In the genomic region with DNA sequence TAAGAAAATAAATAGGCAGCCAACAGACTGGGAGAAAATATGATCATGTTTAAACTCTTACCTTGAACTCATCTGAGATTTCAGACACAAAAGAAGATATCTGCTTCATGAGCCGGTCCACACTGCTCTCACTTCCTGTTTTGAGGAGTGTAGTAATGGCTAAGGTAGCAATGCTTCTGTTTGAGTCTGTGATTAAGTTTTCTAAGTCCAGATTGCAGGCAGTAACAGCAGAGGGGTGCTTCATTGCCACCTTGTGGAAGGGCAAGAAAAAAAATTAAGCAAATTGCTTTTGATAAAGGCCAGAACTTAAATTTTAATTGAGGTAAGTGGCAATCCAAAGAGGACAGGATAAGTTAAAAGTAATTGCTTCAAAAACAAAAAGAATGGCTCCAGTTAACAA, we compare ENCODE assay signal across 8 cellular contexts.
DNase-seq lines count a peak whose midpoint lies in the region; ATAC-seq and TF ChIP-seq lines count a peak whose summit lies in the region.

No MANE protein-coding gene starts in this region.

- H3F3A ChIP-seq in smooth muscle cell (ENCODE audit: low read depth) = no peaks in the 10 kb centered on the region

- POLR2A ChIA-PET in HCT116 (lab: Charles Lee) = no interaction called here

- no peaks in the 10 kb centered on the region for H3K9me3 ChIP-seq in HCT116 (ENCODE audit: control insufficient read depth in 1 of 2, insufficient read depth in 1 of 2, low read depth in 1 of 2, low read length in 2 of 2)
- H3K9me3 ChIP-seq in mammary epithelial cell (replicated peaks; ENCODE audit: insufficient read depth, low read length) = peaks cover 2% of the 10 kb centered on the region
- H3K9me3 ChIP-seq in smooth muscle cell (replicated peaks; ENCODE audit: low read depth) = no peaks in the 10 kb centered on the region

- BruUV-seq in HCT116 (replicated peaks; lab: Mats Ljungman, UMichigan) (no TSS peak), mammary epithelial cell (replicated peaks; lab: Mats Ljungman, UMichigan) (no TSS peak)

- TF ChIP-seq CTCF in HCT116 (IDR thresholded peaks at IDR 0.05 in 2 of 3, conservative IDR thresholded peaks at IDR 0.05 in 1 of 3; ENCODE audit: borderline replicate concordance in 1 of 3, insufficient read depth in 1 of 3, low read depth in 2 of 3, low read length in 2 of 3) (peak; percentile 41 to 68 (median 54); a peak in 4 of 6 replicates), mammary epithelial cell (conservative IDR thresholded peaks at IDR 0.05 in 1 of 2, IDR thresholded peaks at IDR 0.05 in 1 of 2; ENCODE audit: extremely low read depth in 1 of 2, insufficient read depth in 1 of 2, low read depth in 1 of 2, low read length in 2 of 2) (peak; percentile 47 to 73), smooth muscle cell (IDR thresholded peaks at IDR 0.05; ENCODE audit: borderline replicate concordance, insufficient read depth, poor library complexity, severe bottlenecking) (peak; percentile 10), CD14-positive monocyte (IDR thresholded peaks at IDR 0.05) (no peak)

- RAD21 ChIA-PET in HCT116 (lab: Charles Lee; ENCODE audit: low non-redundant PET in 1 of 2, low total read pairs in 2 of 2, uncharacterized antibody in 2 of 2, unreplicated experiment in 2 of 2) = no interaction called here

- H3K4me2 ChIP-seq in HCT116 (ENCODE audit: low read length) (no peak overlapping the region), mammary epithelial cell (ENCODE audit: insufficient read depth, low read depth, low read length) (no peak overlapping the region), smooth muscle cell (no peak overlapping the region)

- intact Hi-C loops in HCT116 (cut with micrococcal nuclease) (loop anchor here (1.0 kb wide), 2 partner anchors 319 to 489 kb away; no protein-coding TSS in a partner anchor), mammary epithelial cell (cut with micrococcal nuclease) (loop anchor here (1.0 to 5.0 kb wide), 7 partner anchors 196 to 489 kb away; no protein-coding TSS in a partner anchor), CD14-positive monocyte (cut with micrococcal nuclease) (no loop called here)

- H3K4me1 ChIP-seq in HCT116 (ENCODE audit: control insufficient read depth in 1 of 2, insufficient read depth in 2 of 2, low read length in 2 of 2) (no peaks in the 10 kb centered on the region), mammary epithelial cell (ENCODE audit: insufficient read depth, low read length) (no peaks in the 10 kb centered on the region), smooth muscle cell (ENCODE audit: low read depth) (no peaks in the 10 kb centered on the region)

- no peak overlapping the region for H3K27ac Mint-ChIP-seq in CD14-positive monocyte

- H2AFZ ChIP-seq in HCT116 (ENCODE audit: low read depth, low read length, poor library complexity, severe bottlenecking) (no peak overlapping the region), mammary epithelial cell (ENCODE audit: low read depth, low read length) (no peak overlapping the region), smooth muscle cell (ENCODE audit: low read depth) (no peak overlapping the region)

- dilution Hi-C loops in mammary epithelial cell (cut with HindIII; ENCODE audit: low sequenced_read_pairs) = no loop called here

- no peaks in the 10 kb centered on the region for H3K79me2 ChIP-seq in HCT116 (ENCODE audit: insufficient read depth, low read length)
- no peaks in the 10 kb centered on the region for H3K79me2 ChIP-seq in mammary epithelial cell (ENCODE audit: insufficient read depth, low read length)
- no peaks in the 10 kb centered on the region for H3K79me2 ChIP-seq in smooth muscle cell (ENCODE audit: low read depth)

- H3K9ac ChIP-seq in HCT116 (ENCODE audit: low read length) = no peak overlapping the region
- H3K9ac ChIP-seq in mammary epithelial cell (ENCODE audit: insufficient read depth, low read length) = no peak overlapping the region
- no peak overlapping the region for H3K9ac ChIP-seq in smooth muscle cell (ENCODE audit: low read depth)

- 77% methylated on average over 1 of the region's 1 CpG for WGBS in mammary epithelial cell (ENCODE audit: low coverage, missing lambda C conversion rate)
- 64% methylated on average over 1 of the region's 1 CpG for WGBS in smooth muscle cell (ENCODE audit: low lambda C conversion rate)

- H3K36me3 ChIP-seq in HCT116 (ENCODE audit: control insufficient read depth in 1 of 2, insufficient read depth in 2 of 2, low read length in 2 of 2) = no peaks in the 10 kb centered on the region
- H3K36me3 ChIP-seq in mammary epithelial cell (ENCODE audit: insufficient read depth, low read length) = no peaks in the 10 kb centered on the region
- H3K36me3 ChIP-seq in smooth muscle cell (ENCODE audit: low read depth) = no peaks in the 10 kb centered on the region

- H3K4me3 Mint-ChIP-seq in CD14-positive monocyte = no peak overlapping the region

- H3K9me3 Mint-ChIP-seq in CD14-positive monocyte = peaks cover 0 to 8% (median 3%) of the 10 kb centered on the region in 7 donors

- H3K27me3 ChIP-seq in HCT116 (ENCODE audit: insufficient read depth, low read length) (no peaks in the 10 kb centered on the region), mammary epithelial cell (ENCODE audit: insufficient read depth, low read length) (no peaks in the 10 kb centered on the region), smooth muscle cell (ENCODE audit: low read depth) (no peaks in the 10 kb centered on the region)

- CTCF ChIA-PET in HCT116 (lab: Charles Lee) = no interaction called here
- CTCF ChIA-PET in mammary epithelial cell (lab: Charles Lee; ENCODE audit: low non-redundant PET) = no interaction called here

- H3K27me3 Mint-ChIP-seq in CD14-positive monocyte (ENCODE audit: low read depth in 3 of 3) = no peaks in the 10 kb centered on the region

- TF ChIP-seq RAD21 in HCT116 (IDR thresholded peaks at IDR 0.05; ENCODE audit: low read depth) = peak; percentile 87

- no peak overlapping the region for H3K27ac ChIP-seq in HCT116 (ENCODE audit: low read depth, low read length)
- no peak overlapping the region for H3K27ac ChIP-seq in mammary epithelial cell (ENCODE audit: insufficient read depth, low read depth, low read length)
- no peak overlapping the region for H3K27ac ChIP-seq in smooth muscle cell (ENCODE audit: low read depth)

- H3K4me3 ChIP-seq in HCT116 (replicated peaks in 1 of 2; ENCODE audit: low read depth in 1 of 2, low read length in 2 of 2) (no peak overlapping the region), mammary epithelial cell (replicated peaks in 1 of 3; ENCODE audit: insufficient read depth in 1 of 3, low read depth in 2 of 3, low read length in 3 of 3) (no peak overlapping the region), smooth muscle cell (no peak overlapping the region)

- H4K20me1 ChIP-seq in HCT116 (ENCODE audit: insufficient read depth) (no peaks in the 10 kb centered on the region), mammary epithelial cell (ENCODE audit: insufficient read depth, low read length) (no peaks in the 10 kb centered on the region), smooth muscle cell (ENCODE audit: low read depth) (no peaks in the 10 kb centered on the region)

- TF ChIP-seq POLR2A in HCT116 (IDR thresholded peaks at IDR 0.05; ENCODE audit: borderline replicate concordance, extremely low read depth, insufficient read depth, insufficient read length) = no peak

- DNase-seq in NCI-H510A treated with DMSO at 0.1 percent for 48 hours (lab: John Stamatoyannopoulos, UW) (peak; percentile 8), NCI-H510A (lab: John Stamatoyannopoulos, UW) (no peak), HCT116 (ENCODE audit: low read depth, low spot score) (peak; percentile 26), NAMALWA (ENCODE audit: low spot score) (peak; percentile 92), mammary epithelial cell (peak; percentile 70), smooth muscle cell (lab: John Stamatoyannopoulos, UW; ENCODE audit: unreplicated experiment) (no peak), mucosa of gallbladder (ENCODE audit: low spot score) (no peak), CD14-positive monocyte (ENCODE audit: low spot score) (no peak)

- no peaks in the 10 kb centered on the region; the same call in 1 of the 2 replicates for H3K9me2 ChIP-seq in HCT116 (ENCODE audit: insufficient read depth)

- ATAC-seq in HCT116 = peak; percentile 83

- in situ Hi-C loops in mammary epithelial cell (cut with MboI; ENCODE audit: low sequenced_read_pairs in 2 of 2) = no loop called here

- H3K4me1 Mint-ChIP-seq in CD14-positive monocyte = peaks cover 4% of the 10 kb centered on the region

- H3K36me3 Mint-ChIP-seq in CD14-positive monocyte = peaks cover 11 to 12% of the 10 kb centered on the region in 2 donors

TF ChIP-seq in HCT116, 20 proteins besides CTCF, POLR2A, EP300 and RAD21:
- TF ChIP-seq CBX3 (IDR thresholded peaks at IDR 0.05; ENCODE audit: low read depth) = peak; percentile 55; the same call in 1 of the 2 replicates
- TF ChIP-seq, protein P1, sequence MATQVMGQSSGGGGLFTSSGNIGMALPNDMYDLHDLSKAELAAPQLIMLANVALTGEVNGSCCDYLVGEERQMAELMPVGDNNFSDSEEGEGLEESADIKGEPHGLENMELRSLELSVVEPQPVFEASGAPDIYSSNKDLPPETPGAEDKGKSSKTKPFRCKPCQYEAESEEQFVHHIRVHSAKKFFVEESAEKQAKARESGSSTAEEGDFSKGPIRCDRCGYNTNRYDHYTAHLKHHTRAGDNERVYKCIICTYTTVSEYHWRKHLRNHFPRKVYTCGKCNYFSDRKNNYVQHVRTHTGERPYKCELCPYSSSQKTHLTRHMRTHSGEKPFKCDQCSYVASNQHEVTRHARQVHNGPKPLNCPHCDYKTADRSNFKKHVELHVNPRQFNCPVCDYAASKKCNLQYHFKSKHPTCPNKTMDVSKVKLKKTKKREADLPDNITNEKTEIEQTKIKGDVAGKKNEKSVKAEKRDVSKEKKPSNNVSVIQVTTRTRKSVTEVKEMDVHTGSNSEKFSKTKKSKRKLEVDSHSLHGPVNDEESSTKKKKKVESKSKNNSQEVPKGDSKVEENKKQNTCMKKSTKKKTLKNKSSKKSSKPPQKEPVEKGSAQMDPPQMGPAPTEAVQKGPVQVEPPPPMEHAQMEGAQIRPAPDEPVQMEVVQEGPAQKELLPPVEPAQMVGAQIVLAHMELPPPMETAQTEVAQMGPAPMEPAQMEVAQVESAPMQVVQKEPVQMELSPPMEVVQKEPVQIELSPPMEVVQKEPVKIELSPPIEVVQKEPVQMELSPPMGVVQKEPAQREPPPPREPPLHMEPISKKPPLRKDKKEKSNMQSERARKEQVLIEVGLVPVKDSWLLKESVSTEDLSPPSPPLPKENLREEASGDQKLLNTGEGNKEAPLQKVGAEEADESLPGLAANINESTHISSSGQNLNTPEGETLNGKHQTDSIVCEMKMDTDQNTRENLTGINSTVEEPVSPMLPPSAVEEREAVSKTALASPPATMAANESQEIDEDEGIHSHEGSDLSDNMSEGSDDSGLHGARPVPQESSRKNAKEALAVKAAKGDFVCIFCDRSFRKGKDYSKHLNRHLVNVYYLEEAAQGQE (IDR thresholded peaks at IDR 0.05; ENCODE audit: low read depth) = no peak
- 0 out of 2 replicates have a peak, but pooled peaks have one; percentile 8 for TF ChIP-seq CEBPB (IDR thresholded peaks at IDR 0.05; ENCODE audit: low read depth)
- TF ChIP-seq POLR2AphosphoS5 (IDR thresholded peaks at IDR 0.05; ENCODE audit: low read depth, low read length) = no peak

Comparison
In these comparisons a context has a peak if more than half of its experiments do, and no peak if none do; other contexts are left out.
1. DNase-seq: peak in NCI-H510A treated with DMSO at 0.1 percent for 48 hours (single experiment), HCT116 (single experiment), NAMALWA (single experiment) and mammary epithelial cell (single experiment); none in NCI-H510A (single experiment), smooth muscle cell (single experiment), mucosa of gallbladder (single experiment) and CD14-positive monocyte (single experiment).
2. intact Hi-C loops: an anchor here in HCT116 (1.0 kb wide) and mammary epithelial cell (1.0 to 5.0 kb wide); none called in CD14-positive monocyte.